Comparison of ENCODE assay signal across 18 cellular contexts in the genomic region with DNA sequence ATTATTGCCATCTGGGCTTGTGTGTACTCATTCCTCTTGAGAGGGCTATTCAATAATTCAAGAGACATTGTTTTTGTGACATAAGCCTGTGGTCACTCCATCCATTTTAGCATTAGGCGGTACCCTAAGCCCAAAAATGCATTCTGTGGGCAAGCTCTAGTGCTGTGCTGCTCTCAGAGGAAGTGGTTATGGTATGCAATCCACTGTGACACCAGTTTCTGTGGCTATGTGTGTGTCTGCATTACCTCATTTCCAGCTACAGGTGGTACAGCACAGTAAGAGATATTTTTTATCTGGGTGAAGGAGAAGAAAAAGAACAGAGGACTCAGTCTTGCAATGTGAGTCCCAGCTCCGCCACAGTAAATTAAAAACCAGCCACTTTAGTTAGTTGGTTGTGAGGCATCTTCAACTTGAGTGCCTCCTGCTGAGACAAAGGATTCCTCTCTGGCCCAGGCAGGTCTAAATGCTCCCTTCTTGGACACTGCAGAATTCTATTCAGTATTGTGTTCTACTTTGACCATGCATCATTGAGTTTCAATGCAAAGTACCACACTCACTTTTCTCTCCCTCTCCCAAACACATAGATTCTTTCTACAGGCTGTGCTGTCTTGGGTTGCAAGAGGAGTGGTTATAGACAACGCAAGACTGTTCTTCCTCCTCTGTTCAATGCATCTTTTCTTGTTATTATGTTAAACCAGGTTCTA.
DNase-seq lines count a peak whose midpoint lies in the region; ATAC-seq and TF ChIP-seq lines count a peak whose summit lies in the region.
"Had no signal": no experiment of that assay in that cellular context is flagged by ENCODE, and none has a peak within 500 bp of the region (broad histone marks: within the 10 kb centered on the region; RNA-seq: fewer than 3 reads in every experiment).

No MANE protein-coding gene starts in this region.

- TF ChIP-seq EP300 in esophagus muscularis mucosa (IDR thresholded peaks at IDR 0.05): no peak

- no peak for TF ChIP-seq POLR2A in esophagus muscularis mucosa (IDR thresholded peaks at IDR 0.05; ENCODE audit: low read depth)

- no peak overlapping the region for H2BK15ac ChIP-seq in mesendoderm (replicated peaks; ENCODE audit: low read depth)

- ATAC-seq in GM18867 (IDR thresholded peaks at IDR 0.05; ENCODE audit: unreplicated experiment): peak; percentile 73
- peak; percentile 63 for ATAC-seq in HG03064 (IDR thresholded peaks at IDR 0.05; ENCODE audit: low read depth, unreplicated experiment)
- ATAC-seq: left colon had no signal

- no peak overlapping the region for H3K23ac ChIP-seq in mesendoderm (ENCODE audit: low read length)

- no peak overlapping the region for H2BK5ac ChIP-seq in mesendoderm (ENCODE audit: low read length)

- WGBS in mesendoderm (ENCODE audit: extremely low coverage, insufficient coverage, low lambda C conversion rate): no CpG with 5 or more reads among the region's 3 CpGs
- WGBS in esophagus muscularis mucosa: 80% methylated on average over 3 of the region's 3 CpGs

- no peak overlapping the region for H3K4me3 ChIP-seq in mesendoderm (ENCODE audit: low read length)
- no peak overlapping the region for H3K4me3 ChIP-seq in esophagus muscularis mucosa
- H3K4me3 ChIP-seq: dorsolateral prefrontal cortex, hepatocyte, spleen had no signal

- H3K27me3 ChIP-seq in mesendoderm (ENCODE audit: insufficient read depth, low read length, poor library complexity) (no peaks in the 10 kb centered on the region), esophagus muscularis mucosa (no peaks in the 10 kb centered on the region)
- H3K27me3 ChIP-seq: brain microvascular endothelial cell, dorsolateral prefrontal cortex, hepatocyte, spleen had no signal

- no peak overlapping the region for H2BK120ac ChIP-seq in mesendoderm (ENCODE audit: low read depth, low read length)

- intact Hi-C loops in esophagus muscularis mucosa (cut with DNase I): no loop called here

- no peak overlapping the region for H4K5ac ChIP-seq in mesendoderm (ENCODE audit: low read length)

- H3K79me1 ChIP-seq in mesendoderm (ENCODE audit: low read length): no peaks in the 10 kb centered on the region

- H3K27ac ChIP-seq in mesendoderm (ENCODE audit: low read depth, low read length): no peak overlapping the region
- no peak overlapping the region for H3K27ac ChIP-seq in esophagus muscularis mucosa (replicated peaks in 1 of 4)
- H3K27ac ChIP-seq: brain microvascular endothelial cell, dorsolateral prefrontal cortex, hepatocyte, parathyroid adenoma, spleen had no signal

- peak; percentile 12 for DNase-seq in NCI-H2107 (lab: John Stamatoyannopoulos, UW)
- DNase-seq in mesendoderm: peak; percentile 0
- DNase-seq in GM19240 (ENCODE audit: insufficient read length, low spot score): no peak
- DNase-seq in esophagus muscularis mucosa (ENCODE audit: extremely low spot score): no peak
- no peak for DNase-seq in cerebellar nuclear complex (lab: John Stamatoyannopoulos, UW)
- DNase-seq: activated CD4-positive, CD25-positive, alpha-beta regulatory T cell; brain microvascular endothelial cell; DMS153; dorsolateral prefrontal cortex; IMR-90; left colon; NCI-H1417; NCI-H446; spleen had no signal

- TF ChIP-seq CTCF in esophagus muscularis mucosa (IDR thresholded peaks at IDR 0.05): no peak

- no peak overlapping the region for H2AK5ac ChIP-seq in mesendoderm (ENCODE audit: low read length)

- H3K36me3 ChIP-seq in mesendoderm (ENCODE audit: control insufficient read depth, insufficient read depth, low read length) (no peaks in the 10 kb centered on the region), esophagus muscularis mucosa (no peaks in the 10 kb centered on the region)
- H3K36me3 ChIP-seq: brain microvascular endothelial cell, spleen had no signal

- H4K8ac ChIP-seq in mesendoderm (ENCODE audit: low read depth, low read length): no peak overlapping the region

- H3K4ac ChIP-seq in mesendoderm (ENCODE audit: low read depth, low read length): no peak overlapping the region

- H3K4me1 ChIP-seq in mesendoderm (ENCODE audit: control insufficient read depth, low read depth, low read length): no peaks in the 10 kb centered on the region
- no peaks in the 10 kb centered on the region for H3K4me1 ChIP-seq in esophagus muscularis mucosa
- H3K4me1 ChIP-seq: parathyroid adenoma, spleen had no signal

- no peak overlapping the region for H3K4me2 ChIP-seq in mesendoderm (ENCODE audit: low read length)
- H3K4me2 ChIP-seq: hepatocyte had no signal

- no peak overlapping the region for H3K18ac ChIP-seq in mesendoderm (ENCODE audit: low read length)

- peaks cover 0 to 17% (median 4%) of the 10 kb centered on the region in 4 donors for H3K9me3 ChIP-seq in esophagus muscularis mucosa

- no peak overlapping the region for H3K56ac ChIP-seq in mesendoderm (ENCODE audit: low read length)

- no peaks in the 10 kb centered on the region for H3K79me2 ChIP-seq in mesendoderm (ENCODE audit: control insufficient read depth, insufficient read depth, low read length)
- H3K79me2 ChIP-seq: hepatocyte, parathyroid adenoma had no signal

- H3K9ac ChIP-seq in mesendoderm (ENCODE audit: low read length): no peak overlapping the region
- H3K9ac ChIP-seq: parathyroid adenoma had no signal

Comparison
In these comparisons a context has a peak if more than half of its experiments do, and no peak if none do; other contexts are left out.
1. DNase-seq: peak in NCI-H2107 (single experiment) and mesendoderm (single experiment); none in GM19240 (single experiment), esophagus muscularis mucosa (single experiment) and cerebellar nuclear complex (0 of 2).